Comparison of ENCODE assay signal across 10 cellular contexts in the genomic region with DNA sequence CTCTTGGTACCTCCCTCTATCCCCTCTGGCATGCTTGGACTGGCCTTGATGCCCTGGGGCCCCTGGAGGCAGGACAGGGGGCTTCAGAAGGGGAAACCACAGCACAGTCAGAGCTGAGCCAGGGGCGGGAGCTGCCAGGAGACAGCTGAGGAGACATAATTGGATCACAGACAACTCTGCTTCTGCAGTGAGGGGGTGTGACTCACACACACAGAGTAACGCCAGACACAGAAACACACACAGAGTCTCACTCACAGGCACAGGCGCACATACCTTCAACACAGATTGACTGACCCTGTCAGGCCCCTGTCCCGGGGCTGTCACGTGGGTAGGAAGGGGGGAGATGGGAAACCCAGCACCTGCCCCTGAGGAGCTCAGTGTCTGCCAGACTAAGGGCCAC. TPM values are rescaled to one million over a fixed set of nuclear protein-coding genes. Genes with fewer than 3 reads are reported as not detected.
A peak's percentile ranks its signal among the peaks of the same experiment; 100 is the strongest.
DNase-seq lines count a peak whose midpoint lies in the region; ATAC-seq lines count a peak whose summit lies in the region.
"Had no signal": no experiment of that assay in that cellular context is flagged by ENCODE, and none has a peak within 500 bp of the region (broad histone marks: within the 10 kb centered on the region; RNA-seq: fewer than 3 reads in every experiment).

No MANE protein-coding gene starts in this region.

- no peak overlapping the region for H3K4me3 ChIP-seq in CD4-positive, alpha-beta memory T cell (ENCODE audit: low read length in 2 of 2)

- H3K27ac ChIP-seq in caudate nucleus (ENCODE audit: low read depth, low read length) = no peak overlapping the region
- H3K27ac ChIP-seq in CD4-positive, alpha-beta memory T cell (ENCODE audit: low read depth, low read length) = no peak overlapping the region

- no peaks in the 10 kb centered on the region for H3K9me3 ChIP-seq in CD4-positive, alpha-beta memory T cell (ENCODE audit: control insufficient read depth in 1 of 2, low read length in 2 of 2)

- no peak overlapping the region for H3K27ac Mint-ChIP-seq in CD4-positive, alpha-beta memory T cell
- H3K27ac Mint-ChIP-seq: activated CD4-positive, alpha-beta memory T cell treated with anti-CD3 and anti-CD28 coated beads, Interleukin-2, amount 10 ng/mL, durations not matched to agents 7 days and 5 days had no signal

- in situ Hi-C loops in ACHN (cut with HindIII; ENCODE audit: low pct_ligation_motif_present, low pct_unique_long_range_greater_than_20kb, low sequenced_read_pairs) = no loop called here

- DNase-seq in ACHN = peak; percentile 35
- DNase-seq in M059J (ENCODE audit: low read depth) = peak; percentile 84
- peak in 41 of 61 donors; percentile 20 to 88 (median 47) for DNase-seq in caudate nucleus (lab: John Stamatoyannopoulos, UW)
- peak; percentile 42 to 78 for DNase-seq in lung microvascular endothelial cell (ENCODE audit: low read depth in 2 of 2)
- no peak for DNase-seq in OCI-M2 (lab: John Stamatoyannopoulos, UW; ENCODE audit: unreplicated experiment)
- no peak for DNase-seq in CD4-positive, alpha-beta memory T cell
- DNase-seq: activated CD4-positive, alpha-beta memory T cell treated with anti-CD3 and anti-CD28 coated beads, Interleukin-2, amount 10 ng/mL, durations not matched to agents 7 days and 5 days; NCI-H2171 treated with DMSO at 0.1 percent for 48 hours had no signal

- no peaks in the 10 kb centered on the region for H3K9me3 Mint-ChIP-seq in CD4-positive, alpha-beta memory T cell
- H3K9me3 Mint-ChIP-seq: activated CD4-positive, alpha-beta memory T cell treated with anti-CD3 and anti-CD28 coated beads, Interleukin-2, amount 10 ng/mL, durations not matched to agents 7 days and 5 days had no signal

- intact Hi-C loops in CD4-positive, alpha-beta memory T cell (cut with micrococcal nuclease) = no loop called here

- ATAC-seq in HG03469 (IDR thresholded peaks at IDR 0.05; ENCODE audit: unreplicated experiment) (no peak), HG03432 (IDR thresholded peaks at IDR 0.05; ENCODE audit: unreplicated experiment) (no peak)

- POLR2A ChIA-PET in CD4-positive, alpha-beta memory T cell (lab: Charles Lee; ENCODE audit: partially characterized antibody) = interaction anchor here (3.1 kb wide), 1 partner anchor 9 kb away, joined by 6 read pairs; no protein-coding TSS in a partner anchor

- H3K36me3 Mint-ChIP-seq in CD4-positive, alpha-beta memory T cell = peaks cover 0 to 4% of the 10 kb centered on the region in 2 donors

- CTCF ChIA-PET in CD4-positive, alpha-beta memory T cell (lab: Charles Lee; ENCODE audit: partially characterized antibody) = no interaction called here

- H3K4me3 Mint-ChIP-seq in CD4-positive, alpha-beta memory T cell = no peak overlapping the region
- H3K4me3 Mint-ChIP-seq: activated CD4-positive, alpha-beta memory T cell treated with anti-CD3 and anti-CD28 coated beads, Interleukin-2, amount 10 ng/mL, durations not matched to agents 7 days and 5 days had no signal

- no peaks in the 10 kb centered on the region for H3K27me3 Mint-ChIP-seq in CD4-positive, alpha-beta memory T cell
- H3K27me3 Mint-ChIP-seq: activated CD4-positive, alpha-beta memory T cell treated with anti-CD3 and anti-CD28 coated beads, Interleukin-2, amount 10 ng/mL, durations not matched to agents 7 days and 5 days had no signal

- no peaks in the 10 kb centered on the region for H3K4me1 ChIP-seq in CD4-positive, alpha-beta memory T cell (ENCODE audit: insufficient read depth, low read length)

- H3K27me3 ChIP-seq in CD4-positive, alpha-beta memory T cell (ENCODE audit: insufficient read depth, low read length) = no peaks in the 10 kb centered on the region

- no peaks in the 10 kb centered on the region for H3K36me3 ChIP-seq in CD4-positive, alpha-beta memory T cell (ENCODE audit: insufficient read depth, low read length)

- H3K4me1 Mint-ChIP-seq in CD4-positive, alpha-beta memory T cell = peaks cover 3 to 27% (median 12%) of the 10 kb centered on the region in 4 donors

RNA-seq across cellular contexts. Expression of gene STARD10, which starts 20.6 kb away (rescaled TPM):
- total RNA-seq in M059J (2014; rRNA removed; shearing (Covaris generic)) = 17.7 and 28.7 TPM in 2 replicates
- total RNA-seq in lung microvascular endothelial cell = 47.5 and 90.5 TPM in 2 replicates
- total RNA-seq in CD4-positive, alpha-beta memory T cell = 10 to 100 TPM; 23.0 to 23.5 TPM
- polyA plus RNA-seq in CD4-positive, alpha-beta memory T cell = 10 to 100 TPM; 24.9 to 27.0 TPM

RNA-seq across cellular contexts. Expression of gene ARAP1, which starts 21.1 kb away (rescaled TPM):
- 17.7 and 44.7 TPM in 2 replicates for total RNA-seq in M059J (2014; rRNA removed; shearing (Covaris generic))
- 72.1 and 76.8 TPM in 2 replicates for total RNA-seq in lung microvascular endothelial cell
- total RNA-seq in CD4-positive, alpha-beta memory T cell = 100 to 1,000 TPM; 144 to 157 TPM
- polyA plus RNA-seq in CD4-positive, alpha-beta memory T cell = 10 to 100 TPM in 1 of 2 donors, 1 to 10 TPM in 1; 9.5 to 36.8 TPM

RNA-seq across cellular contexts. Expression of gene ATG16L2, which starts 40.9 kb away (rescaled TPM):
- total RNA-seq in M059J (2014; rRNA removed; shearing (Covaris generic)) = 2.1 and 3.5 TPM in 2 replicates
- total RNA-seq in lung microvascular endothelial cell = 3.5 and 5.2 TPM in 2 replicates
- 100 to 1,000 TPM; 194 to 202 TPM for total RNA-seq in CD4-positive, alpha-beta memory T cell
- 10 to 100 TPM; 13.2 to 24.1 TPM for polyA plus RNA-seq in CD4-positive, alpha-beta memory T cell

Comparison
In these comparisons a context has a peak if more than half of its experiments do, and no peak if none do; other contexts are left out.
1. DNase-seq: peak in ACHN (single experiment), M059J (single experiment), caudate nucleus (41 of 61) and lung microvascular endothelial cell (2 of 2); none in OCI-M2 (single experiment) and CD4-positive, alpha-beta memory T cell (0 of 5).
2. RNA of gene ATG16L2, which starts 40.9 kb away (total RNA-seq): 194 to 202 TPM in CD4-positive, alpha-beta memory T cell; 3.5 to 5.2 TPM in lung microvascular endothelial cell and 2.1 to 3.5 TPM in M059J; every median in the first group is over 10 times any median in the second.